Comparison of ENCODE assay signal across 10 cellular contexts in genomic region chr11:118691926-118692830, GRCh38. TPM values are rescaled to one million over a fixed set of nuclear protein-coding genes. Genes with fewer than 3 reads are reported as not detected.
DNase-seq lines count a peak whose midpoint lies in the region; ATAC-seq and TF ChIP-seq lines count a peak whose summit lies in the region.
"Had no signal": no experiment of that assay in that cellular context is flagged by ENCODE, and none has a peak within 500 bp of the region (broad histone marks: within the 10 kb centered on the region; RNA-seq: fewer than 3 reads in every experiment).

No MANE protein-coding gene starts in this region.

- peaks cover 32% of the 10 kb centered on the region for H3K4me1 ChIP-seq in suprapubic skin

- TF ChIP-seq EP300 in suprapubic skin (IDR thresholded peaks at IDR 0.05): no peak

- CTCF ChIA-PET in CD4-positive, alpha-beta T cell (lab: Charles Lee): interaction anchor here (0.5 to 0.9 kb wide), 5 partner anchors 55 to 408 kb away, joined by 3 to 4 read pairs (median 3); no protein-coding TSS in a partner anchor

- TF ChIP-seq POLR2A in suprapubic skin (IDR thresholded peaks at IDR 0.05): no peak

- H3K4me3 Mint-ChIP-seq in CD4-positive, alpha-beta T cell: peak overlapping the region; percentile 62
- H3K4me3 Mint-ChIP-seq in activated T-helper 17 cell treated with anti-CD3 and anti-CD28 coated beads, Interleukin-2, amount 50 U/mL, for 72 hours: peak overlapping the region; percentile 53

- intact Hi-C loops in CD4-positive, alpha-beta T cell (cut with DNase I, micrococcal nuclease): loop anchor here (5.0 to 10.0 kb wide), 3 partner anchors 55 to 263 kb away; partner anchors contain the start of genes DDX6 (in 1 of the 2) and UPK2 (in 1 of the 2)

- 40% methylated on average over 15 of the region's 15 CpGs for WGBS in suprapubic skin

- POLR2A ChIA-PET in CD4-positive, alpha-beta T cell (lab: Charles Lee): interaction anchor here (0.6 to 5.9 kb wide), 11 partner anchors 13 to 238 kb away, joined by 3 to 55 read pairs (median 4); partner anchors contain the start of gene DDX6

- no peaks in the 10 kb centered on the region for H3K27me3 Mint-ChIP-seq in CD4-positive, alpha-beta T cell
- no peaks in the 10 kb centered on the region for H3K27me3 Mint-ChIP-seq in activated T-helper 17 cell treated with anti-CD3 and anti-CD28 coated beads, Interleukin-2, amount 50 U/mL, for 72 hours

- no peaks in the 10 kb centered on the region for H3K36me3 ChIP-seq in suprapubic skin

- H3K4me1 Mint-ChIP-seq in CD4-positive, alpha-beta T cell (ENCODE audit: low read depth): peaks cover 77% of the 10 kb centered on the region
- H3K4me1 Mint-ChIP-seq in activated T-helper 17 cell treated with anti-CD3 and anti-CD28 coated beads, Interleukin-2, amount 50 U/mL, for 72 hours: peaks cover 27% of the 10 kb centered on the region

- TF ChIP-seq CTCF in CD4-positive, alpha-beta T cell (IDR thresholded peaks at IDR 0.05): no peak
- no peak for TF ChIP-seq CTCF in suprapubic skin (IDR thresholded peaks at IDR 0.05)

- no peaks in the 10 kb centered on the region for H3K9me3 ChIP-seq in CD4-positive, alpha-beta T cell (ENCODE audit: control insufficient read depth, low read length)
- H3K9me3 ChIP-seq in suprapubic skin: no peaks in the 10 kb centered on the region

- ATAC-seq in CD4-positive, alpha-beta T cell (ENCODE audit: poor library complexity): peak; percentile 63
- ATAC-seq in activated T-helper 17 cell treated with anti-CD3 and anti-CD28 coated beads, Interleukin-2, amount 50 U/mL, for 72 hours (replicated peaks): peak; percentile 41
- ATAC-seq in HG03571 (IDR thresholded peaks at IDR 0.05; ENCODE audit: unreplicated experiment): no peak
- ATAC-seq in GM19397 (IDR thresholded peaks at IDR 0.05; ENCODE audit: unreplicated experiment): no peak

- H3K9me3 Mint-ChIP-seq in CD4-positive, alpha-beta T cell: no peaks in the 10 kb centered on the region
- no peaks in the 10 kb centered on the region for H3K9me3 Mint-ChIP-seq in activated T-helper 17 cell treated with anti-CD3 and anti-CD28 coated beads, Interleukin-2, amount 50 U/mL, for 72 hours

- DNase-seq in CD4-positive, alpha-beta T cell: peak; percentile 34 to 74 (median 64)
- DNase-seq in M059J (ENCODE audit: low read depth) (peak; percentile 75), kidney tubule cell (ENCODE audit: low spot score) (peak; percentile 57), suprapubic skin (ENCODE audit: low spot score in 2 of 2) (no peak), ecto neural progenitor cell (ENCODE audit: low spot score) (no peak)

- H3K36me3 Mint-ChIP-seq in CD4-positive, alpha-beta T cell (ENCODE audit: low read depth): no peaks in the 10 kb centered on the region
- no peaks in the 10 kb centered on the region for H3K36me3 Mint-ChIP-seq in activated T-helper 17 cell treated with anti-CD3 and anti-CD28 coated beads, Interleukin-2, amount 50 U/mL, for 72 hours (ENCODE audit: low read depth)

- H3K27ac Mint-ChIP-seq in CD4-positive, alpha-beta T cell: peak overlapping the region; percentile 82
- H3K27ac Mint-ChIP-seq in activated T-helper 17 cell treated with anti-CD3 and anti-CD28 coated beads, Interleukin-2, amount 50 U/mL, for 72 hours: peak overlapping the region; percentile 28

- H3K4me3 ChIP-seq in suprapubic skin: no peak overlapping the region

- H3K27me3 ChIP-seq in CD4-positive, alpha-beta T cell (ENCODE audit: control insufficient read depth, insufficient read depth, low read length): no peaks in the 10 kb centered on the region
- H3K27me3 ChIP-seq in suprapubic skin: no peaks in the 10 kb centered on the region

- peak overlapping the region; percentile 19 for H3K27ac ChIP-seq in CD4-positive, alpha-beta T cell (ENCODE audit: low read depth, low read length)
- H3K27ac ChIP-seq in suprapubic skin: peak overlapping the region; percentile 34

RNA-seq across cellular contexts. Expression of gene TREH, which starts 12.7 kb away (rescaled TPM):
- total RNA-seq in CD4-positive, alpha-beta T cell: not detected
- not detected in 2 replicates for total RNA-seq in M059J (2014; rRNA removed; shearing (Covaris generic))
- not detected for total RNA-seq in activated T-helper 17 cell treated with anti-CD3 and anti-CD28 coated beads, Interleukin-2, amount 50 U/mL, for 72 hours
- not detected for total RNA-seq in suprapubic skin
- total RNA-seq: aorta, urinary bladder had no signal

Comparison
In these comparisons a context has a peak if more than half of its experiments do, and no peak if none do; other contexts are left out.
1. ATAC-seq: peak in CD4-positive, alpha-beta T cell (single experiment) and activated T-helper 17 cell treated with anti-CD3 and anti-CD28 coated beads, Interleukin-2, amount 50 U/mL, for 72 hours (single experiment); none in HG03571 (single experiment) and GM19397 (single experiment).
2. DNase-seq: peak in CD4-positive, alpha-beta T cell (10 of 10), M059J (single experiment) and kidney tubule cell (single experiment); none in suprapubic skin (0 of 2) and ecto neural progenitor cell (single experiment).